ENCODE assay signal across 16 cellular contexts in the genomic region with DNA sequence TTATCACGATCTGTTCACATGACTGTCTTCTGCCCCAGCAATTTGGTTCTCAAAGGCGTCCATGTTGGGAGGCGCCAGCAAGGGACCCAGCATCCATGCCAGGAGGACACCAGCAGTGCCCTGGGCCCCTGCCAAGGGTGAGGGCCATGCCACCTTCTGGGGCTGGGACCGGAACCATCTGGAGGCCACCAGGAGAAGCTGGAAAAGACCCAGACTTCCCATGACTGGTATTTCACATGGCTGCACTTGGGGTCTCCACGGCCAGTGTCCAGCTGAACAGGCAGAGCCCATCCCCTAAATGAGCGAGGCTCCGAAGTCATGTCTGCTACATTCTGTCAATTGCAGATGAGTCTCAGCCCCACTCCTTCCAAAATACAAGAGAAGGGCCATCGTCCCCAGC.
A peak's percentile ranks its signal among the peaks of the same experiment; 100 is the strongest.
DNase-seq lines count a peak whose midpoint lies in the region; ATAC-seq and TF ChIP-seq lines count a peak whose summit lies in the region.
"Had no signal": no experiment of that assay in that cellular context is flagged by ENCODE, and none has a peak within 500 bp of the region (broad histone marks: within the 10 kb centered on the region; RNA-seq: fewer than 3 reads in every experiment).

No MANE protein-coding gene starts in this region.

- no peaks in the 10 kb centered on the region for H3K9me3 ChIP-seq in right cardiac atrium (ENCODE audit: control insufficient read depth, low read length)
- H3K9me3 ChIP-seq in lower lobe of right lung, result no peaks in the 10 kb centered on the region
- no peaks in the 10 kb centered on the region for H3K9me3 ChIP-seq in spleen
- H3K9me3 ChIP-seq: A549, BLaER1 had no signal

- H3K4me3 ChIP-seq in right cardiac atrium (ENCODE audit: low read length) (no peak overlapping the region), lower lobe of right lung (no peak overlapping the region), spleen (no peak overlapping the region), H7 (ENCODE audit: insufficient read depth, low read depth, low read length) (no peak overlapping the region)
- H3K4me3 ChIP-seq: A549, BLaER1, GM23248 had no signal

- DNase-seq in left ventricle myocardium superior (peak; percentile 17), right cardiac atrium (no peak), lower lobe of right lung (peak; percentile 37), spleen (peak; percentile 56), NCI-H524 (lab: John Stamatoyannopoulos, UW) (no peak), H7 (no peak), cerebellum (ENCODE audit: low spot score) (no peak)
- DNase-seq: CD4-positive, alpha-beta memory T cell; DMS153; DMS79; GDM1; HFFc6 had no signal

- ATAC-seq in left ventricle myocardium superior (no peak), right cardiac atrium (no peak), lower lobe of right lung (no peak)
- ATAC-seq: A549 had no signal

- H3K27me3 ChIP-seq in right cardiac atrium (ENCODE audit: control insufficient read depth, insufficient read depth) (no peaks in the 10 kb centered on the region), lower lobe of right lung (ENCODE audit: low read depth) (no peaks in the 10 kb centered on the region), spleen (replicated peaks in 1 of 7) (no peaks in the 10 kb centered on the region), H7 (ENCODE audit: control insufficient read depth, insufficient read depth, low read length) (no peaks in the 10 kb centered on the region)
- H3K27me3 ChIP-seq: BLaER1 had no signal

- no peak for TF ChIP-seq CTCF in lower lobe of right lung (IDR thresholded peaks at IDR 0.05)
- TF ChIP-seq CTCF in spleen (IDR thresholded peaks at IDR 0.05 in 8 of 11, conservative IDR thresholded peaks at IDR 0.05 in 3 of 11), result no peak

- 95% methylated on average over 8 of the region's 8 CpGs for WGBS in right cardiac atrium
- WGBS in spleen, 5 donors, result 83 to 91% (median 87%) methylated on average over 4 to 8 of the region's 8 CpGs

- intact Hi-C loops in left ventricle myocardium superior (cut with micrococcal nuclease), result no loop called here
- intact Hi-C loops in right cardiac atrium (cut with DNase I), result no loop called here
- intact Hi-C loops in lower lobe of right lung (cut with DNase I), result no loop called here
- intact Hi-C loops in spleen (cut with DNase I; ENCODE audit: low total_unique reads), result no loop called here

- no peak for TF ChIP-seq POLR2A in spleen (IDR thresholded peaks at IDR 0.05)

- H3K27ac ChIP-seq in right cardiac atrium (ENCODE audit: low read length) (no peak overlapping the region), lower lobe of right lung (no peak overlapping the region), spleen (no peak overlapping the region)
- H3K27ac ChIP-seq: 22Rv1, A549, GM23248 had no signal

- H3K4me1 ChIP-seq in right cardiac atrium (ENCODE audit: control insufficient read depth, insufficient read depth, low read length) (no peaks in the 10 kb centered on the region), lower lobe of right lung (no peaks in the 10 kb centered on the region), spleen (peaks cover 0 to 14% (median 0%) of the 10 kb centered on the region in 6 donors)
- H3K4me1 ChIP-seq: A549 had no signal

- H3K36me3 ChIP-seq in lower lobe of right lung (no peaks in the 10 kb centered on the region), spleen (no peaks in the 10 kb centered on the region), H7 (replicated peaks; ENCODE audit: control insufficient read depth, insufficient read depth, low read length) (no peaks in the 10 kb centered on the region)
- H3K36me3 ChIP-seq: BLaER1 had no signal

Comparison
In these comparisons a context has a peak if more than half of its experiments do, and no peak if none do; other contexts are left out.
1. DNase-seq: peak in left ventricle myocardium superior (single experiment), lower lobe of right lung (single experiment) and spleen (single experiment); none in right cardiac atrium (0 of 3), NCI-H524 (0 of 2), H7 (single experiment) and cerebellum (single experiment).